ENCODE assay signal across 28 cellular contexts in genomic region chr2:191190439-191190838, GRCh38. TPM values are rescaled to one million over a fixed set of nuclear protein-coding genes. Genes with fewer than 3 reads are reported as not detected.
DNase-seq lines count a peak whose midpoint lies in the region; ATAC-seq and TF ChIP-seq lines count a peak whose summit lies in the region.
"Had no signal": no experiment of that assay in that cellular context is flagged by ENCODE, and none has a peak within 500 bp of the region (broad histone marks: within the 10 kb centered on the region; RNA-seq: fewer than 3 reads in every experiment).

No MANE protein-coding gene starts in this region.

- no peak overlapping the region for H3K9ac ChIP-seq in MM.1S (ENCODE audit: low read length)
- H3K9ac ChIP-seq: BLaER1, KMS-11 had no signal

- no peaks in the 10 kb centered on the region for H3K79me2 ChIP-seq in MM.1S (ENCODE audit: low read length)

- peaks cover 7% of the 10 kb centered on the region for H3K36me3 Mint-ChIP-seq in activated CD4-positive, alpha-beta T cell treated with anti-CD3 and anti-CD28 coated beads, Interleukin-2, amount 10 ng/mL, durations not matched to agents 24 days and 14 days (ENCODE audit: low read depth)
- peaks cover 4 to 31% (median 8%) of the 10 kb centered on the region in 5 donors for H3K36me3 Mint-ChIP-seq in naive thymus-derived CD4-positive, alpha-beta T cell
- H3K36me3 Mint-ChIP-seq: stimulated activated memory B cell treated with anti-CD40 and anti-IgM and Interleukin-4, amounts not matched to agents 10 μg/mL and 1 μg/mL and 100 μg/mL, for 72 hours; T-cell; type B pancreatic cell had no signal

- POLR2A ChIA-PET in naive thymus-derived CD4-positive, alpha-beta T cell (lab: Charles Lee): interaction anchor here (1.5 kb wide), 1 partner anchor 9 kb away, joined by 3 read pairs; no protein-coding TSS in a partner anchor

- intact Hi-C loops in activated CD4-positive, alpha-beta T cell treated with anti-CD3 and anti-CD28 coated beads, Interleukin-2, amount 10 ng/mL, durations not matched to agents 24 days and 14 days (cut with micrococcal nuclease): loop anchor here (5.0 kb wide), 2 partner anchors 308 to 487 kb away; partner anchors contain the start of genes GLS and NABP1
- intact Hi-C loops in naive thymus-derived CD4-positive, alpha-beta T cell (cut with micrococcal nuclease): loop anchor here (5.0 kb wide), 2 partner anchors 38 to 487 kb away; partner anchors contain the start of genes NABP1 (in 1 of the 2) and STAT4 (in 1 of the 2)

- H3K4me3 ChIP-seq in SJCRH30 (no peak overlapping the region), Peyer's patch (no peak overlapping the region), MM.1S (ENCODE audit: low read length) (no peak overlapping the region)
- H3K4me3 ChIP-seq in naive thymus-derived CD4-positive, alpha-beta T cell (ENCODE audit: low read length): no peak overlapping the region
- H3K4me3 ChIP-seq: adrenal gland, BLaER1, HAP-1, prostate gland had no signal

- TF ChIP-seq CTCF in Peyer's patch (IDR thresholded peaks at IDR 0.05): no peak
- no peak for TF ChIP-seq CTCF in MM.1S (IDR thresholded peaks at IDR 0.05; ENCODE audit: low read length)

- H3K27ac ChIP-seq in SJCRH30 (no peak overlapping the region), Peyer's patch (no peak overlapping the region), MM.1S (ENCODE audit: low read length) (no peak overlapping the region)
- H3K27ac ChIP-seq in naive thymus-derived CD4-positive, alpha-beta T cell (ENCODE audit: low read depth, low read length): no peak overlapping the region
- H3K27ac ChIP-seq: adrenal gland, BLaER1, brain microvascular endothelial cell, KMS-11, prostate gland had no signal

- H3K9me2 ChIP-seq in MM.1S (replicated peaks; ENCODE audit: insufficient read depth, low read length): no peaks in the 10 kb centered on the region

- H3K9me3 ChIP-seq in SJCRH30 (replicated peaks) (0 out of 2 replicates have a peak, but pooled peaks cover 6% of the 10 kb centered on the region), Peyer's patch (no peaks in the 10 kb centered on the region), MM.1S (replicated peaks; ENCODE audit: insufficient read depth, low read length) (no peaks in the 10 kb centered on the region)
- H3K9me3 ChIP-seq in naive thymus-derived CD4-positive, alpha-beta T cell (ENCODE audit: control insufficient read depth in 2 of 3, low read length in 3 of 3): peaks cover 0 to 9% (median 4%) of the 10 kb centered on the region in 3 experiments
- H3K9me3 ChIP-seq: adrenal gland, BLaER1, HAP-1, neutrophil, prostate gland had no signal

- CTCF ChIA-PET in naive thymus-derived CD4-positive, alpha-beta T cell (lab: Charles Lee): no interaction called here

- no peaks in the 10 kb centered on the region for H3K36me3 ChIP-seq in SJCRH30
- H3K36me3 ChIP-seq in naive thymus-derived CD4-positive, alpha-beta T cell (ENCODE audit: control insufficient read depth in 2 of 3, insufficient read depth in 3 of 3, low read length in 3 of 3): no peaks in the 10 kb centered on the region
- H3K36me3 ChIP-seq in Peyer's patch: no peaks in the 10 kb centered on the region
- H3K36me3 ChIP-seq in MM.1S (replicated peaks; ENCODE audit: insufficient read depth, low read length): no peaks in the 10 kb centered on the region
- H3K36me3 ChIP-seq: adrenal gland, BLaER1, brain microvascular endothelial cell, HAP-1, neutrophil, prostate gland had no signal

- peak; percentile 49 for DNase-seq in activated CD4-positive, alpha-beta T cell treated with anti-CD3 and anti-CD28 coated beads, Interleukin-2, amount 10 ng/mL, durations not matched to agents 24 days and 14 days
- no peak for DNase-seq in activated CD4-positive, alpha-beta T cell treated with anti-CD3 and anti-CD28 coated beads, Interleukin-2, amount 50 U/mL, for 48 hours
- DNase-seq in NCI-H2029 (lab: John Stamatoyannopoulos, UW): peak; percentile 67
- DNase-seq in SJCRH30: peak; percentile 67 to 85
- DNase-seq in naive thymus-derived CD4-positive, alpha-beta T cell: no peak
- DNase-seq in Peyer's patch: no peak
- DNase-seq in MM.1S: no peak
- DNase-seq: activated CD4-positive, CD25-positive, alpha-beta regulatory T cell; activated T-cell treated with anti-CD3 and anti-CD28 coated beads for 4 hours; adrenal gland; brain microvascular endothelial cell; DMS153; GF-D8; mesendoderm; NCI-H1930; NCI-H446 treated with DMSO at 0.1 percent for 48 hours; stimulated activated CD4-positive, alpha-beta T cell treated with anti-CD3 and anti-CD28 coated beads, Interleukin-4, amount 100 ng/mL, for 4 hours; substantia nigra; T-cell had no signal

- no peak overlapping the region for H3K4me2 ChIP-seq in MM.1S (ENCODE audit: low read depth, low read length)
- H3K4me2 ChIP-seq: BLaER1, KMS-11 had no signal

- H4K20me1 ChIP-seq in MM.1S (ENCODE audit: insufficient read depth, low read length): no peaks in the 10 kb centered on the region
- H4K20me1 ChIP-seq: BLaER1 had no signal

- no peaks in the 10 kb centered on the region for H3K27me3 Mint-ChIP-seq in activated CD4-positive, alpha-beta T cell treated with anti-CD3 and anti-CD28 coated beads, Interleukin-2, amount 10 ng/mL, durations not matched to agents 24 days and 14 days
- no peaks in the 10 kb centered on the region for H3K27me3 Mint-ChIP-seq in naive thymus-derived CD4-positive, alpha-beta T cell
- H3K27me3 Mint-ChIP-seq: stimulated activated memory B cell treated with anti-CD40 and anti-IgM and Interleukin-4, amounts not matched to agents 10 μg/mL and 1 μg/mL and 100 μg/mL, for 72 hours; T-cell; type B pancreatic cell had no signal

- H3F3A ChIP-seq in MM.1S (ENCODE audit: insufficient read depth, low read length): peaks cover 7% of the 10 kb centered on the region

- TF ChIP-seq POLR2A in Peyer's patch (IDR thresholded peaks at IDR 0.05): no peak

- ATAC-seq in naive thymus-derived CD4-positive, alpha-beta T cell: no peak
- ATAC-seq: sciatic nerve; stimulated activated memory B cell treated with anti-CD40 and anti-IgM and Interleukin-4, amounts not matched to agents 10 μg/mL and 1 μg/mL and 100 μg/mL, for 72 hours; T-cell had no signal

- H3K4me3 Mint-ChIP-seq in activated CD4-positive, alpha-beta T cell treated with anti-CD3 and anti-CD28 coated beads, Interleukin-2, amount 10 ng/mL, durations not matched to agents 24 days and 14 days: no peak overlapping the region
- peak overlapping the region in 3 of 10 donors; percentile 9 to 41 (median 28) for H3K4me3 Mint-ChIP-seq in naive thymus-derived CD4-positive, alpha-beta T cell
- H3K4me3 Mint-ChIP-seq: stimulated activated memory B cell treated with anti-CD40 and anti-IgM and Interleukin-4, amounts not matched to agents 10 μg/mL and 1 μg/mL and 100 μg/mL, for 72 hours; type B pancreatic cell had no signal

- H3K27me3 ChIP-seq in SJCRH30 (no peaks in the 10 kb centered on the region; the same call in 1 of the 2 replicates), Peyer's patch (no peaks in the 10 kb centered on the region), MM.1S (replicated peaks; ENCODE audit: insufficient read depth, low read length) (no peaks in the 10 kb centered on the region)
- H3K27me3 ChIP-seq in naive thymus-derived CD4-positive, alpha-beta T cell (ENCODE audit: control insufficient read depth in 2 of 2, insufficient read depth in 2 of 2, low read length in 2 of 2): no peaks in the 10 kb centered on the region
- H3K27me3 ChIP-seq: adrenal gland, BLaER1, brain microvascular endothelial cell, neutrophil had no signal

- H3K9me3 Mint-ChIP-seq in activated CD4-positive, alpha-beta T cell treated with anti-CD3 and anti-CD28 coated beads, Interleukin-2, amount 10 ng/mL, durations not matched to agents 24 days and 14 days: peaks cover 14% of the 10 kb centered on the region
- peaks cover 0 to 22% (median 9%) of the 10 kb centered on the region in 11 donors for H3K9me3 Mint-ChIP-seq in naive thymus-derived CD4-positive, alpha-beta T cell
- H3K9me3 Mint-ChIP-seq: stimulated activated memory B cell treated with anti-CD40 and anti-IgM and Interleukin-4, amounts not matched to agents 10 μg/mL and 1 μg/mL and 100 μg/mL, for 72 hours; type B pancreatic cell had no signal

- H2AFZ ChIP-seq in MM.1S (ENCODE audit: low read length): no peak overlapping the region

- H3K4me1 Mint-ChIP-seq in activated CD4-positive, alpha-beta T cell treated with anti-CD3 and anti-CD28 coated beads, Interleukin-2, amount 10 ng/mL, durations not matched to agents 24 days and 14 days: peaks cover 43% of the 10 kb centered on the region
- peaks cover 21 to 75% (median 68%) of the 10 kb centered on the region in 7 donors for H3K4me1 Mint-ChIP-seq in naive thymus-derived CD4-positive, alpha-beta T cell

- H3K27ac Mint-ChIP-seq in activated CD4-positive, alpha-beta T cell treated with anti-CD3 and anti-CD28 coated beads, Interleukin-2, amount 10 ng/mL, durations not matched to agents 24 days and 14 days: no peak overlapping the region
- H3K27ac Mint-ChIP-seq in naive thymus-derived CD4-positive, alpha-beta T cell: peak overlapping the region in 5 of 9 donors; percentile 14 to 93 (median 71)
- H3K27ac Mint-ChIP-seq: stimulated activated memory B cell treated with anti-CD40 and anti-IgM and Interleukin-4, amounts not matched to agents 10 μg/mL and 1 μg/mL and 100 μg/mL, for 72 hours; type B pancreatic cell had no signal

- peaks cover 14% of the 10 kb centered on the region for H3K4me1 ChIP-seq in SJCRH30
- peaks cover 30 to 32% of the 10 kb centered on the region in 2 donors for H3K4me1 ChIP-seq in naive thymus-derived CD4-positive, alpha-beta T cell (ENCODE audit: control insufficient read depth in 2 of 2, insufficient read depth in 2 of 2, low read length in 2 of 2)
- H3K4me1 ChIP-seq in Peyer's patch: no peaks in the 10 kb centered on the region
- H3K4me1 ChIP-seq in MM.1S (ENCODE audit: low read length): peaks cover 18% of the 10 kb centered on the region
- H3K4me1 ChIP-seq: adrenal gland, BLaER1, HAP-1, prostate gland had no signal

RNA-seq across cellular contexts. Expression of gene STAT4, which starts 39.6 kb away (rescaled TPM):
- 47.9 and 50.8 TPM in 2 replicates for total RNA-seq in activated CD4-positive, alpha-beta T cell treated with anti-CD3 and anti-CD28 coated beads, Interleukin-2, amount 10 ng/mL, durations not matched to agents 24 days and 14 days
- total RNA-seq in SJCRH30 (2014; rRNA removed; shearing (Covaris generic)): 0.16 TPM in 1 of 2 replicates, not detected in the other
- 100 to 1,000 TPM; 106 to 132 (median 122) TPM for total RNA-seq in naive thymus-derived CD4-positive, alpha-beta T cell
- polyA plus RNA-seq in naive thymus-derived CD4-positive, alpha-beta T cell: 10 to 100 TPM; 52.4 to 78.2 TPM
- total RNA-seq in Peyer's patch: 10 to 100 TPM in 1 of 4 donors, 1 to 10 TPM in 3; 5.0 to 18.2 (median 5.9) TPM
- total RNA-seq: SK-MEL-5 had no signal

RNA-seq across cellular contexts. Expression of gene MYO1B, which starts 54.8 kb away (rescaled TPM):
- 16.4 and 21.1 TPM in 2 replicates for total RNA-seq in activated CD4-positive, alpha-beta T cell treated with anti-CD3 and anti-CD28 coated beads, Interleukin-2, amount 10 ng/mL, durations not matched to agents 24 days and 14 days
- total RNA-seq in SJCRH30 (2014; rRNA removed; shearing (Covaris generic)): 248 and 265 TPM in 2 replicates
- total RNA-seq in naive thymus-derived CD4-positive, alpha-beta T cell: 10 to 100 TPM in 1 of 5 experiments, under 1 TPM in 4; 0.43 to 14.9 (median 0.54) TPM
- under 1 TPM; 0.54 to 0.99 TPM for polyA plus RNA-seq in naive thymus-derived CD4-positive, alpha-beta T cell
- total RNA-seq in Peyer's patch: 10 to 100 TPM; 13.1 to 25.5 (median 19.4) TPM

Comparison
In these comparisons a context has a peak if more than half of its experiments do, and no peak if none do; other contexts are left out.
1. DNase-seq: peak in activated CD4-positive, alpha-beta T cell treated with anti-CD3 and anti-CD28 coated beads, Interleukin-2, amount 10 ng/mL, durations not matched to agents 24 days and 14 days (single experiment), NCI-H2029 (single experiment) and SJCRH30 (2 of 2); none in activated CD4-positive, alpha-beta T cell treated with anti-CD3 and anti-CD28 coated beads, Interleukin-2, amount 50 U/mL, for 48 hours (0 of 2), naive thymus-derived CD4-positive, alpha-beta T cell (0 of 9), Peyer's patch (0 of 3) and MM.1S (single experiment).